8 cellular contexts compared by ENCODE assay signal in the genomic region with DNA sequence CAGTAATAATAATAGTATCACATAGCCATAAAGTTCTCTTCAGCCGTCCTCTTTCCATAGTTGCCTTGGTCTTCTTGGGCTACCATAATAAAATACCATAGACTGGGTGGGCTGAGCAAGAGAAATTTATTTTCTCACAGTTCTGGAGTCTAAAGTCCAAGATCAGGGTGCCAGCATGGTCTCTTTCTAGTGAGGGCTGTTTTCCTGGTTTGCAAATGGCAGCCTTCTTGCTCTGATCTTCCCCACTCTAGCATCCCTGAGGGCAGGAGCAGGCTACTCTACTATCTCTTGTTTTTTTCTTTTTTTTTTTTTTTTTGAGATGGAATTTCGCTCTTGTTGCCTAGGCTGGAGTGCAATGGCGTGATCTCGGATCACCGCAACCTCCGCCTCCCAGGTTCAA.
"Had no signal": no experiment of that assay in that cellular context is flagged by ENCODE, and none has a peak within 500 bp of the region (broad histone marks: within the 10 kb centered on the region; RNA-seq: fewer than 3 reads in every experiment).

No MANE protein-coding gene starts in this region.

- ATAC-seq: GM23338, HCT116, HepG2 had no signal

- FAIRE-seq: HepG2 had no signal

- H3K36me3 ChIP-seq: HAP-1 had no signal

- DNase-seq: H7, HFFc6, KBM-7 had no signal

- H3K4me2 ChIP-seq: GM23338 had no signal

- H2AFZ ChIP-seq: GM23338 had no signal

- H3K9me3 ChIP-seq: HAP-1 had no signal

- H3K27ac ChIP-seq: HL-60 had no signal

- H3K4me3 ChIP-seq: GM23338, HAP-1 had no signal
